Comparison of ENCODE assay signal across 19 cellular contexts in the genomic region with DNA sequence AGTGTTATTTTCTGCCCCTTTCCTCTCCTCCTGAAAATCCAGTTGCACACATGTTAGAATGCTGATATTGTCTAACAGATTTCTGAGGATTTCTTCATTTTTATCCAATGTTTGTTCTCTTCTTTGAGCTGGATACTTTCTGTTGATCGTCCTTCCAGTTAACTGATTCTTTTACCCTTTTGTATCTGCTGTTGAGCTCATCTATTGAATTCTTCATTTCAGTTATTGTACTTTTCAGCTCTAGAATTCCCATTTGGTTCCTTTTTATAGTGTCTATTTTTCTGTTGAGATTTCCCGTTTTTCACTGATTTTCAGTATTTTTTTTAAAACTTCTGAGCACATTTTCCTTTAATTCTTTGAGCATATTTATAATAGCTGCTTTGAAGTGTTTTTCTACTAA.
DNase-seq lines count a peak whose midpoint lies in the region; ATAC-seq and TF ChIP-seq lines count a peak whose summit lies in the region.
"Had no signal": no experiment of that assay in that cellular context is flagged by ENCODE, and none has a peak within 500 bp of the region (broad histone marks: within the 10 kb centered on the region; RNA-seq: fewer than 3 reads in every experiment).

No MANE protein-coding gene starts in this region.

- no peak overlapping the region for H3K4me3 Mint-ChIP-seq in stimulated activated naive B cell treated with anti-CD40 and anti-IgM and Interleukin-4, amounts not matched to agents 10 μg/mL and 1 μg/mL and 100 μg/mL, for 72 hours
- H3K4me3 Mint-ChIP-seq: CD4-positive, CD25-positive, alpha-beta regulatory T cell; CD8-positive, alpha-beta T cell had no signal

- peaks cover 37% of the 10 kb centered on the region for H3F3A ChIP-seq in DOHH2 (ENCODE audit: control insufficient read depth, insufficient read depth)

- peak overlapping the region; percentile 45 for H3K4me2 ChIP-seq in DOHH2 (ENCODE audit: low read length)
- H3K4me2 ChIP-seq: BLaER1 had no signal

- no peaks in the 10 kb centered on the region for H3K79me2 ChIP-seq in DOHH2 (ENCODE audit: control insufficient read depth, low read length)

- H3K36me3 ChIP-seq in left ventricle myocardium inferior (no peaks in the 10 kb centered on the region), heart left ventricle (no peaks in the 10 kb centered on the region), DOHH2 (ENCODE audit: control insufficient read depth, low read length) (0 out of 2 replicates have a peak, but pooled peaks cover 3% of the 10 kb centered on the region), HEK293 (ENCODE audit: control insufficient read depth in 2 of 2, insufficient read depth in 1 of 2, low read length in 2 of 2) (no peaks in the 10 kb centered on the region)
- H3K36me3 ChIP-seq: BLaER1, HAP-1 had no signal

- H3K4me3 ChIP-seq in left ventricle myocardium inferior (no peak overlapping the region), heart left ventricle (no peak overlapping the region), DOHH2 (ENCODE audit: low read length) (no peak overlapping the region), HEK293 (ENCODE audit: low read depth, low read length) (no peak overlapping the region)
- H3K4me3 ChIP-seq: BLaER1, GM12878, HAP-1 had no signal

- H3K27ac ChIP-seq in left ventricle myocardium inferior (replicated peaks) (peak overlapping the region; percentile 94), heart left ventricle (peak overlapping the region in 6 of 12 donors; percentile 60 to 88 (median 75)), DOHH2 (ENCODE audit: low read depth, low read length) (peak overlapping the region; percentile 98), HEK293 (ENCODE audit: extremely low read depth, low read depth, low read length) (no peak overlapping the region)
- H3K27ac ChIP-seq: BLaER1, C4-2B had no signal

- TF ChIP-seq CTCF in left ventricle myocardium inferior (IDR thresholded peaks at IDR 0.05; ENCODE audit: borderline replicate concordance) (no peak), heart left ventricle (IDR thresholded peaks at IDR 0.05) (no peak), DOHH2 (IDR thresholded peaks at IDR 0.05; ENCODE audit: low read depth, low read length, poor library complexity, severe bottlenecking) (no peak), HEK293 (tag by site-specific recombination; IDR thresholded peaks at IDR 0.05) (no peak)

- H3K9me2 ChIP-seq in DOHH2 (replicated peaks; ENCODE audit: control insufficient read depth, low read length) = no peaks in the 10 kb centered on the region

- H3K27me3 Mint-ChIP-seq in stimulated activated naive B cell treated with anti-CD40 and anti-IgM and Interleukin-4, amounts not matched to agents 10 μg/mL and 1 μg/mL and 100 μg/mL, for 72 hours = no peaks in the 10 kb centered on the region

- DNase-seq in left ventricle myocardium inferior (no peak), heart left ventricle (no peak), NCI-H1417 treated with DMSO at 0.1 percent for 48 hours (lab: John Stamatoyannopoulos, UW) (no peak)
- DNase-seq in stimulated activated naive B cell treated with anti-CD40 and anti-IgM and Interleukin-4, amounts not matched to agents 10 μg/mL and 1 μg/mL and 100 μg/mL, for 72 hours = no peak
- DNase-seq: Caco-2; CD4-positive, CD25-positive, alpha-beta regulatory T cell; CD8-positive, alpha-beta T cell; DMS153; DND-41; EL; GDM1; GOT3 had no signal

- H3K9me3 ChIP-seq in left ventricle myocardium inferior (replicated peaks) (peaks cover 28% of the 10 kb centered on the region), heart left ventricle (peaks cover 0 to 23% (median 0%) of the 10 kb centered on the region in 12 donors), DOHH2 (ENCODE audit: control insufficient read depth, insufficient read depth, low read length) (peaks cover 7% of the 10 kb centered on the region; the same call in 1 of the 2 replicates), HEK293 (ENCODE audit: control insufficient read depth, insufficient read depth, low read depth, low read length) (no peaks in the 10 kb centered on the region)
- H3K9me3 ChIP-seq: Caco-2 had no signal

- intact Hi-C loops in left ventricle myocardium inferior (cut with micrococcal nuclease) = no loop called here
- intact Hi-C loops in heart left ventricle (cut with DNase I) = no loop called here

- WGBS in heart left ventricle, 4 donors = 93 to 94% (median 94%) methylated on average over 2 of the region's 2 CpGs

- H4K20me1 ChIP-seq in DOHH2 (ENCODE audit: control insufficient read depth, insufficient read depth, low read depth, low read length) = no peaks in the 10 kb centered on the region
- H4K20me1 ChIP-seq: BLaER1 had no signal

- CTCF ChIA-PET in HEK293 (lab: Yijun Ruan, JAX) = interaction anchor here (0.6 kb wide), 1 partner anchor 172 kb away, joined by 4 read pairs; no protein-coding TSS in a partner anchor

- H3K27me3 ChIP-seq in left ventricle myocardium inferior (ENCODE audit: low read depth) (no peaks in the 10 kb centered on the region), heart left ventricle (no peaks in the 10 kb centered on the region), DOHH2 (ENCODE audit: control insufficient read depth, low read length) (no peaks in the 10 kb centered on the region)
- H3K27me3 ChIP-seq: BLaER1 had no signal

- H3K4me1 ChIP-seq in left ventricle myocardium inferior = peaks cover 40% of the 10 kb centered on the region
- peaks cover 0 to 43% (median 25%) of the 10 kb centered on the region in 12 donors for H3K4me1 ChIP-seq in heart left ventricle
- H3K4me1 ChIP-seq in DOHH2 (ENCODE audit: control insufficient read depth, low read length) = peaks cover 96% of the 10 kb centered on the region
- no peaks in the 10 kb centered on the region for H3K4me1 ChIP-seq in HEK293 (ENCODE audit: control insufficient read depth, insufficient read depth, low read length)
- H3K4me1 ChIP-seq: Caco-2 had no signal

- H3K4me1 Mint-ChIP-seq in stimulated activated naive B cell treated with anti-CD40 and anti-IgM and Interleukin-4, amounts not matched to agents 10 μg/mL and 1 μg/mL and 100 μg/mL, for 72 hours = peaks cover 31 to 75% of the 10 kb centered on the region in 2 donors

- ATAC-seq in heart left ventricle (no peak), HG03097 (IDR thresholded peaks at IDR 0.05; ENCODE audit: low FRiP score, unreplicated experiment) (no peak)
- no peak for ATAC-seq in stimulated activated naive B cell treated with anti-CD40 and anti-IgM and Interleukin-4, amounts not matched to agents 10 μg/mL and 1 μg/mL and 100 μg/mL, for 72 hours (replicated peaks)
- ATAC-seq: CD8-positive, alpha-beta T cell; GM12878 had no signal

- H3K9me3 Mint-ChIP-seq in stimulated activated naive B cell treated with anti-CD40 and anti-IgM and Interleukin-4, amounts not matched to agents 10 μg/mL and 1 μg/mL and 100 μg/mL, for 72 hours = peaks cover 17 to 18% of the 10 kb centered on the region in 2 donors

- POLR2A ChIA-PET in HEK293 (lab: Yijun Ruan, JAX) = no interaction called here

- H3K27ac Mint-ChIP-seq in stimulated activated naive B cell treated with anti-CD40 and anti-IgM and Interleukin-4, amounts not matched to agents 10 μg/mL and 1 μg/mL and 100 μg/mL, for 72 hours = peak overlapping the region; percentile 39
- H3K27ac Mint-ChIP-seq: CD4-positive, CD25-positive, alpha-beta regulatory T cell; CD8-positive, alpha-beta T cell had no signal

- H3K36me3 Mint-ChIP-seq in stimulated activated naive B cell treated with anti-CD40 and anti-IgM and Interleukin-4, amounts not matched to agents 10 μg/mL and 1 μg/mL and 100 μg/mL, for 72 hours = peaks cover 31 to 40% of the 10 kb centered on the region in 2 donors
- H3K36me3 Mint-ChIP-seq: CD4-positive, CD25-positive, alpha-beta regulatory T cell had no signal

- no peak for TF ChIP-seq POLR2A in heart left ventricle (IDR thresholded peaks at IDR 0.05)

TF ChIP-seq in HEK293, 187 proteins besides CTCF, POLR2A, EP300 and RAD21:
- TF ChIP-seq SETDB1 (IDR thresholded peaks at IDR 0.05; ENCODE audit: insufficient read length, low read length) (peak; percentile 56), ZBTB44 (tag by site-specific recombination; IDR thresholded peaks at IDR 0.05) (no peak)
TF ChIP-seq in HEK293: peak in this region for 1.
